In the genomic region with DNA sequence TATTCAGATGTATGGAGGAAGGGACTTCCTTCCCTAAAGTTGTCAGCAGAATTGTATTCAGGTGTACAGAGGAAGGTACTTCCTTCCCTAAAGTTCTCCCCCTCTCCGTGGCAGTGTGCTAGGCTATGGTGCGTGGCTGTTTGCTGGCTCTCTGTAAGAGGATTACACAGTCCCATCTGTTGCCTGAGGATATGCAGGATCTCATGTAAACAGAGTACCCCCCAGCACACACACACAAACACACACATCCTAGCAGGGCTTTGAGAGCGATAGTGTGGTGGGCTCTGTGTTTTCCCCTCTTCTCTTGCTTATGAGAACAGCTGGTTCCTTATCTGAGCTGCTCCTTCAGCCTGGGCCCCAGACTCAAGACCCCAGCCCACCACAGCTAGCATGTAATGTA, we compare ENCODE assay signal across 23 cellular contexts. TPM values are rescaled to one million over a fixed set of nuclear protein-coding genes. Genes with fewer than 3 reads are reported as not detected.
"Had no signal": no experiment of that assay in that cellular context is flagged by ENCODE, and none has a peak within 500 bp of the region (broad histone marks: within the 10 kb centered on the region; RNA-seq: fewer than 3 reads in every experiment).

No MANE protein-coding gene starts in this region.

- H3K4me1 Mint-ChIP-seq: activated B cell treated with CpG ODN at 0.5 μM for 24 hours; activated CD4-positive, alpha-beta T cell treated with anti-CD3 and anti-CD28 coated beads for 36 hours; activated naive CD8-positive, alpha-beta T cell treated with anti-CD3 and anti-CD28 coated beads, Interleukin-2, amount 50 U/mL, for 24 hours; memory B cell; nephron; stimulated activated memory B cell treated with anti-CD40 and anti-IgM and Interleukin-4, amounts not matched to agents 10 μg/mL and 1 μg/mL and 100 μg/mL, for 72 hours had no signal

- H3K27ac Mint-ChIP-seq: activated B cell treated with CpG ODN at 0.5 μM for 24 hours; activated CD4-positive, alpha-beta memory T cell treated with anti-CD3 and anti-CD28 coated beads for 36 hours; activated CD4-positive, alpha-beta T cell treated with anti-CD3 and anti-CD28 coated beads for 36 hours; activated naive CD4-positive, alpha-beta T cell treated with anti-CD3 and anti-CD28 coated beads for 36 hours; activated naive CD8-positive, alpha-beta T cell treated with anti-CD3 and anti-CD28 coated beads, Interleukin-2, amount 50 U/mL, for 24 hours; activated T-cell treated with anti-CD3 and anti-CD28 coated beads, Interleukin-2, amount 50 U/mL, for 72 hours; memory B cell; nephron; stimulated activated memory B cell treated with anti-CD40 and anti-IgM and Interleukin-4, amounts not matched to agents 10 μg/mL and 1 μg/mL and 100 μg/mL, for 72 hours had no signal

- H3K4me3 Mint-ChIP-seq: activated B cell treated with CpG ODN at 0.5 μM for 24 hours; activated CD4-positive, alpha-beta memory T cell treated with anti-CD3 and anti-CD28 coated beads for 36 hours; activated CD4-positive, alpha-beta T cell treated with anti-CD3 and anti-CD28 coated beads for 36 hours; activated naive CD4-positive, alpha-beta T cell treated with anti-CD3 and anti-CD28 coated beads for 36 hours; activated naive CD8-positive, alpha-beta T cell treated with anti-CD3 and anti-CD28 coated beads, Interleukin-2, amount 50 U/mL, for 24 hours; activated T-cell treated with anti-CD3 and anti-CD28 coated beads, Interleukin-2, amount 50 U/mL, for 72 hours; memory B cell; nephron; stimulated activated memory B cell treated with anti-CD40 and anti-IgM and Interleukin-4, amounts not matched to agents 10 μg/mL and 1 μg/mL and 100 μg/mL, for 72 hours had no signal

- ATAC-seq: activated CD4-positive, alpha-beta T cell treated with anti-CD3 and anti-CD28 coated beads for 36 hours; activated naive CD8-positive, alpha-beta T cell treated with anti-CD3 and anti-CD28 coated beads, Interleukin-2, amount 50 U/mL, for 24 hours; activated T-cell treated with anti-CD3 and anti-CD28 coated beads, Interleukin-2, amount 50 U/mL, for 72 hours; heart right ventricle; left colon; pancreas; psoas muscle; right cardiac atrium; stimulated activated memory B cell treated with anti-CD40 and anti-IgM and Interleukin-4, amounts not matched to agents 10 μg/mL and 1 μg/mL and 100 μg/mL, for 72 hours had no signal

- H3K9me3 Mint-ChIP-seq: activated B cell treated with CpG ODN at 0.5 μM for 24 hours; activated CD4-positive, alpha-beta memory T cell treated with anti-CD3 and anti-CD28 coated beads for 36 hours; activated naive CD4-positive, alpha-beta T cell treated with anti-CD3 and anti-CD28 coated beads for 36 hours; activated naive CD8-positive, alpha-beta T cell treated with anti-CD3 and anti-CD28 coated beads, Interleukin-2, amount 50 U/mL, for 24 hours; activated T-cell treated with anti-CD3 and anti-CD28 coated beads, Interleukin-2, amount 50 U/mL, for 72 hours; memory B cell; nephron; stimulated activated memory B cell treated with anti-CD40 and anti-IgM and Interleukin-4, amounts not matched to agents 10 μg/mL and 1 μg/mL and 100 μg/mL, for 72 hours had no signal

- H3K36me3 Mint-ChIP-seq: activated CD4-positive, alpha-beta memory T cell treated with anti-CD3 and anti-CD28 coated beads for 36 hours; memory B cell; stimulated activated memory B cell treated with anti-CD40 and anti-IgM and Interleukin-4, amounts not matched to agents 10 μg/mL and 1 μg/mL and 100 μg/mL, for 72 hours had no signal

- DNase-seq: activated B cell treated with CpG ODN at 0.5 μM for 24 hours; activated CD4-positive, alpha-beta memory T cell treated with anti-CD3 and anti-CD28 coated beads for 36 hours; activated CD4-positive, alpha-beta T cell treated with anti-CD3 and anti-CD28 coated beads for 36 hours; activated effector memory CD4-positive, alpha-beta T cell treated with Interleukin-2 at 50 U/mL for 16 hours; activated naive CD4-positive, alpha-beta T cell treated with anti-CD3 and anti-CD28 coated beads for 36 hours; activated naive CD8-positive, alpha-beta T cell treated with anti-CD3 and anti-CD28 coated beads, Interleukin-2, amount 50 U/mL, for 24 hours; activated T-cell treated with anti-CD3 and anti-CD28 coated beads, Interleukin-2, amount 50 U/mL, for 72 hours; cortex of kidney; heart right ventricle; left colon; pancreas; psoas muscle; right cardiac atrium; small intestine; stimulated activated CD4-positive, alpha-beta T cell treated with anti-CD3 and anti-CD28 coated beads, Interleukin-15, amount 100 ng/mL, for 24 hours; stomach; transverse colon; uterus had no signal

RNA-seq across cellular contexts. Expression of a gene that starts 10.3 kb away (rescaled TPM):
- total RNA-seq: activated B cell treated with CpG ODN at 0.5 μM for 24 hours, epithelial cell of proximal tubule, myocyte had no signal
